Comparison of ENCODE assay signal across 13 cellular contexts in genomic region chr11:20489948-20490347, GRCh38.
DNase-seq lines count a peak whose midpoint lies in the region; ATAC-seq, FAIRE-seq and TF ChIP-seq lines count a peak whose summit lies in the region.
"Had no signal": no experiment of that assay in that cellular context is flagged by ENCODE, and none has a peak within 500 bp of the region (broad histone marks: within the 10 kb centered on the region; RNA-seq: fewer than 3 reads in every experiment).

No MANE protein-coding gene starts in this region.

- intact Hi-C loops in ascending aorta (cut with DNase I) (no loop called here), stomach (cut with DNase I; ENCODE audit: low total_unique reads) (no loop called here)

- H3K27ac ChIP-seq in ascending aorta = no peak overlapping the region
- H3K27ac ChIP-seq in stomach = no peak overlapping the region
- H3K27ac ChIP-seq: gastroesophageal sphincter had no signal

- H3K9me3 ChIP-seq in ascending aorta (no peaks in the 10 kb centered on the region), stomach (no peaks in the 10 kb centered on the region)
- H3K9me3 ChIP-seq: gastroesophageal sphincter had no signal

- H3K27me3 ChIP-seq in ascending aorta = no peaks in the 10 kb centered on the region
- no peaks in the 10 kb centered on the region for H3K27me3 ChIP-seq in stomach
- H3K27me3 ChIP-seq: gastroesophageal sphincter had no signal

- no peak for TF ChIP-seq EP300 in stomach (IDR thresholded peaks at IDR 0.05)

- TF ChIP-seq CTCF in ascending aorta (IDR thresholded peaks at IDR 0.05) (no peak), stomach (IDR thresholded peaks at IDR 0.05) (no peak)

- peaks cover 3% of the 10 kb centered on the region in 2 donors for H3K36me3 ChIP-seq in ascending aorta
- H3K36me3 ChIP-seq in stomach = peaks cover 0 to 16% (median 10%) of the 10 kb centered on the region in 4 donors

- TF ChIP-seq POLR2A in GM12892 (IDR thresholded peaks at IDR 0.05; ENCODE audit: low read depth, low read length) (no peak), stomach (IDR thresholded peaks at IDR 0.05) (no peak)

- ATAC-seq in GM19023 (IDR thresholded peaks at IDR 0.05; ENCODE audit: unreplicated experiment) (peak; percentile 87), HG02610 (IDR thresholded peaks at IDR 0.05; ENCODE audit: unreplicated experiment) (peak; percentile 97), HG03442 (IDR thresholded peaks at IDR 0.05; ENCODE audit: unreplicated experiment) (peak; percentile 77), HG03025 (IDR thresholded peaks at IDR 0.05; ENCODE audit: low FRiP score, unreplicated experiment) (no peak)
- ATAC-seq: gastroesophageal sphincter had no signal

- 82 to 88% (median 82%) methylated on average over 1 of the region's 1 CpG for whole genome bisulfite sequencing in stomach, 5 donors

- no peaks in the 10 kb centered on the region for H3K4me1 ChIP-seq in ascending aorta
- no peaks in the 10 kb centered on the region for H3K4me1 ChIP-seq in stomach
- H3K4me1 ChIP-seq: gastroesophageal sphincter had no signal

- DNase-seq in GM12892 (ENCODE audit: insufficient read length) = no peak
- DNase-seq in ascending aorta (ENCODE audit: low spot score in 2 of 2) = no peak
- DNase-seq in NCI-H2227 (lab: John Stamatoyannopoulos, UW; ENCODE audit: unreplicated experiment) = no peak
- no peak for DNase-seq in stomach
- DNase-seq: kidney glomerular epithelial cell; NK-92 treated with Interleukin-12 subunit alpha and Interleukin-12 subunit beta, amount 100 ng/mL, for 24 hours; stimulated activated CD8-positive, alpha-beta memory T cell treated with anti-CD3 and anti-CD28 coated beads, Interleukin-4, amount 100 ng/mL, for 48 hours; T-helper 1 cell had no signal

- peak; percentile 78 for FAIRE-seq in GM12892 (lab: Jason Lieb, UNC)

- no peak overlapping the region for H3K4me3 ChIP-seq in ascending aorta
- H3K4me3 ChIP-seq in stomach = no peak overlapping the region
- H3K4me3 ChIP-seq: gastroesophageal sphincter had no signal
